In the genomic region with DNA sequence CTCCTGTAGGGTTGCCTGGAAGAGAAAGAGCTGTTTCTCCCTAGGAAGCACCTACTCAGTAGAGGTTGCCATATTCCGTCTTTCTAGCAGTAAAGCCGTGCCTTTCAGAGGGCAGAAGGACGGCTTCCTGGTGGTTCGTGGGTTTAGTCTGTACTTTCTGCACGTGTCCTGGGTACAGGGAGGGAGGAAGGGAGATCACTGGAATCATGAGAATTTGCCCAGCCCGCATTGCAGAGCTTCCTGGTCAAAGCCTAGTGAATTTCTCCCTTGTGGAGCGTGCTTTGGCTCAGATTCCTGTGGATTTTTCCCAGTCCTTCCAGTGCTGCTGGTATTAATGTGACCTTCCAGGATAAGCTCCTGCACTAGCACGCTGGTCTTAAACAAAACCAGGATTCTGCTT, we compare ENCODE assay signal across 10 cellular contexts. TPM values are rescaled to one million over a fixed set of nuclear protein-coding genes. Genes with fewer than 3 reads are reported as not detected.
DNase-seq lines count a peak whose midpoint lies in the region; ATAC-seq and TF ChIP-seq lines count a peak whose summit lies in the region.
"Had no signal": no experiment of that assay in that cellular context is flagged by ENCODE, and none has a peak within 500 bp of the region (broad histone marks: within the 10 kb centered on the region; RNA-seq: fewer than 3 reads in every experiment).

No MANE protein-coding gene starts in this region.

- H3K36me3 Mint-ChIP-seq in CD14-positive monocyte = peaks cover 10 to 13% of the 10 kb centered on the region in 2 donors
- H3K36me3 Mint-ChIP-seq in osteocyte (ENCODE audit: unreplicated experiment) = no peaks in the 10 kb centered on the region
- H3K36me3 Mint-ChIP-seq: activated naive CD4-positive, alpha-beta T cell treated with anti-CD3 and anti-CD28 coated beads, Interleukin-2, amount 50 U/mL, for 24 hours had no signal

- intact Hi-C loops in CD14-positive monocyte (cut with micrococcal nuclease) (loop anchor here in 1 of 2 donors (5.0 kb wide), 1 partner anchor 173 kb away; no protein-coding TSS in a partner anchor), uterus (cut with DNase I; ENCODE audit: low total_unique reads) (no loop called here)

- H3K9me3 ChIP-seq in uterus = no peaks in the 10 kb centered on the region
- no peaks in the 10 kb centered on the region for H3K9me3 ChIP-seq in Peyer's patch

- H3K4me1 ChIP-seq in uterus (no peaks in the 10 kb centered on the region), Peyer's patch (no peaks in the 10 kb centered on the region)

- no peak for TF ChIP-seq POLR2A in uterus (IDR thresholded peaks at IDR 0.05)
- no peak for TF ChIP-seq POLR2A in Peyer's patch (IDR thresholded peaks at IDR 0.05)

- H3K27ac Mint-ChIP-seq in CD14-positive monocyte (peak overlapping the region in 5 of 7 donors; percentile 52 to 82 (median 68)), osteocyte (ENCODE audit: unreplicated experiment) (peak overlapping the region; percentile 10)
- H3K27ac Mint-ChIP-seq: activated naive CD4-positive, alpha-beta T cell treated with anti-CD3 and anti-CD28 coated beads, Interleukin-2, amount 50 U/mL, for 24 hours had no signal

- H3K27me3 ChIP-seq in uterus (no peaks in the 10 kb centered on the region), Peyer's patch (no peaks in the 10 kb centered on the region)

- H3K4me1 Mint-ChIP-seq in CD14-positive monocyte (peaks cover 55% of the 10 kb centered on the region), osteocyte (ENCODE audit: unreplicated experiment) (peaks cover 19% of the 10 kb centered on the region)

- TF ChIP-seq CTCF in CD14-positive monocyte (IDR thresholded peaks at IDR 0.05) (no peak), osteocyte (IDR thresholded peaks at IDR 0.05) (no peak), uterus (IDR thresholded peaks at IDR 0.05) (no peak), Peyer's patch (IDR thresholded peaks at IDR 0.05) (no peak)

- ATAC-seq in HG02798 (IDR thresholded peaks at IDR 0.05; ENCODE audit: poor library complexity, unreplicated experiment) (no peak), GM18520 (IDR thresholded peaks at IDR 0.05; ENCODE audit: unreplicated experiment) (no peak)

- H3K4me3 Mint-ChIP-seq in CD14-positive monocyte (peak overlapping the region in 1 of 2 donors; percentile 27), osteocyte (ENCODE audit: unreplicated experiment) (no peak overlapping the region)
- H3K4me3 Mint-ChIP-seq: activated naive CD4-positive, alpha-beta T cell treated with anti-CD3 and anti-CD28 coated beads, Interleukin-2, amount 50 U/mL, for 24 hours had no signal

- no peak overlapping the region for H3K27ac ChIP-seq in uterus
- no peak overlapping the region for H3K27ac ChIP-seq in Peyer's patch

- in situ Hi-C loops in SK-MEL-5 (cut with HindIII; ENCODE audit: low pct_unique_long_range_greater_than_20kb, low sequenced_read_pairs) = no loop called here

- H3K36me3 ChIP-seq in uterus (no peaks in the 10 kb centered on the region), Peyer's patch (peaks cover 0 to 3% (median 0%) of the 10 kb centered on the region in 3 donors)

- H3K9me3 Mint-ChIP-seq in CD14-positive monocyte = peaks cover 0 to 3% (median 0%) of the 10 kb centered on the region in 7 donors
- no peaks in the 10 kb centered on the region for H3K9me3 Mint-ChIP-seq in osteocyte (ENCODE audit: unreplicated experiment)
- H3K9me3 Mint-ChIP-seq: activated naive CD4-positive, alpha-beta T cell treated with anti-CD3 and anti-CD28 coated beads, Interleukin-2, amount 50 U/mL, for 24 hours had no signal

- H3K27me3 Mint-ChIP-seq in CD14-positive monocyte (ENCODE audit: low read depth in 3 of 3) (peaks cover 0 to 3% (median 0%) of the 10 kb centered on the region in 3 donors), osteocyte (ENCODE audit: unreplicated experiment) (no peaks in the 10 kb centered on the region)
- H3K27me3 Mint-ChIP-seq: activated naive CD4-positive, alpha-beta T cell treated with anti-CD3 and anti-CD28 coated beads, Interleukin-2, amount 50 U/mL, for 24 hours had no signal

- DNase-seq in CD14-positive monocyte (ENCODE audit: low spot score) (no peak), SK-MEL-5 (ENCODE audit: low read depth, low spot score) (peak; percentile 69), fibroblast of peridontal ligament (ENCODE audit: extremely low read depth) (peak; percentile 60), osteocyte (ENCODE audit: extremely low spot score, unreplicated experiment) (no peak), uterus (no peak), Peyer's patch (no peak)
- DNase-seq: hippocampal formation had no signal

- H3K4me3 ChIP-seq in uterus = no peak overlapping the region
- no peak overlapping the region for H3K4me3 ChIP-seq in Peyer's patch

RNA-seq across cellular contexts. Expression of a gene that starts 44.9 kb away (rescaled TPM):
- 1 to 10 TPM; 3.2 to 3.3 TPM for polyA plus RNA-seq in CD14-positive monocyte
- total RNA-seq in SK-MEL-5 (2014; rRNA removed; shearing (Covaris generic)) = 709 and 721 TPM in 2 replicates
- polyA plus RNA-seq in SK-MEL-5 (2015; cell fraction: cytosol; rRNA removed) = 442 and 538 TPM in 2 replicates
- 451 and 541 TPM in 2 replicates for polyA plus RNA-seq in SK-MEL-5 (2015; cell fraction: nucleus; rRNA removed)
- 1.8 and 1.9 TPM in 2 replicates for total RNA-seq in osteocyte
- total RNA-seq in uterus = 1 to 10 TPM in 3 of 4 donors, under 1 TPM in 1; under 0.01 to 6.5 (median 3.7) TPM
- 100 to 1,000 TPM in 3 of 4 donors, 10 to 100 TPM in 1; 31.4 to 152 (median 123) TPM for total RNA-seq in Peyer's patch

Comparison
In these comparisons a context has a peak if more than half of its experiments do, and no peak if none do; other contexts are left out.
1. DNase-seq: peak in SK-MEL-5 (single experiment) and fibroblast of peridontal ligament (single experiment); none in CD14-positive monocyte (single experiment), osteocyte (single experiment), uterus (0 of 2) and Peyer's patch (0 of 3).
2. RNA of a gene that starts 44.9 kb away (total RNA-seq): 709 to 721 TPM in SK-MEL-5 and 31.4 to 152 TPM in Peyer's patch; under 0.01 to 6.5 TPM in uterus and 1.8 to 1.9 TPM in osteocyte; every median in the first group is over 4 times any median in the second.